In genomic region chr9:18490591-18491370, GRCh38 we compare ENCODE assay signal across 10 cellular contexts. TPM values are rescaled to one million over a fixed set of nuclear protein-coding genes. Genes with fewer than 3 reads are reported as not detected.
DNase-seq lines count a peak whose midpoint lies in the region; ATAC-seq and TF ChIP-seq lines count a peak whose summit lies in the region.
"Had no signal": no experiment of that assay in that cellular context is flagged by ENCODE, and none has a peak within 500 bp of the region (broad histone marks: within the 10 kb centered on the region; RNA-seq: fewer than 3 reads in every experiment).

No MANE protein-coding gene starts in this region.

- DNase-seq in HFFc6 = peak; percentile 98
- peak; percentile 89 for DNase-seq in adipocyte (ENCODE audit: low read depth)
- DNase-seq in right cardiac atrium = peak in 2 of 3 donors; percentile 43 to 45
- no peak for DNase-seq in smooth muscle cell (lab: John Stamatoyannopoulos, UW; ENCODE audit: unreplicated experiment)
- DNase-seq in colonic mucosa = no peak
- no peak for DNase-seq in anterior cingulate cortex (lab: John Stamatoyannopoulos, UW)
- DNase-seq in DMS79 (lab: John Stamatoyannopoulos, UW) = no peak
- DNase-seq in GM10248 (ENCODE audit: extremely low spot score) = no peak
- DNase-seq: activated CD8-positive, alpha-beta T cell treated with anti-CD3 and anti-CD28 coated beads for 36 hours; effector CD8-positive, alpha-beta T cell had no signal

- ATAC-seq in right cardiac atrium = peak; percentile 55 to 83
- ATAC-seq: activated CD8-positive, alpha-beta T cell treated with anti-CD3 and anti-CD28 coated beads for 36 hours had no signal

- no peak overlapping the region for H3K4me3 Mint-ChIP-seq in HFFc6
- H3K4me3 Mint-ChIP-seq: activated CD8-positive, alpha-beta T cell treated with anti-CD3 and anti-CD28 coated beads for 36 hours had no signal

- H3K79me2 ChIP-seq in smooth muscle cell (ENCODE audit: low read depth) = no peaks in the 10 kb centered on the region

- H4K20me1 ChIP-seq in smooth muscle cell (ENCODE audit: low read depth) = no peaks in the 10 kb centered on the region

- CTCF ChIA-PET in GM10248 (lab: Yijun Ruan, JAX) = no interaction called here

- POLR2A ChIA-PET in GM10248 (lab: Yijun Ruan, JAX) = no interaction called here

- no peak overlapping the region for H3K27ac Mint-ChIP-seq in HFFc6
- H3K27ac Mint-ChIP-seq: activated CD8-positive, alpha-beta T cell treated with anti-CD3 and anti-CD28 coated beads for 36 hours had no signal

- peaks cover 5% of the 10 kb centered on the region for H3K4me1 Mint-ChIP-seq in HFFc6 (ENCODE audit: low read depth)

- H3K4me1 ChIP-seq in adipocyte (ENCODE audit: control insufficient read depth, insufficient read depth, low read length) (peaks cover 74% of the 10 kb centered on the region), right cardiac atrium (ENCODE audit: control insufficient read depth, insufficient read depth, low read length) (no peaks in the 10 kb centered on the region), smooth muscle cell (ENCODE audit: low read depth) (peaks cover 38% of the 10 kb centered on the region), colonic mucosa (no peaks in the 10 kb centered on the region)

- peak overlapping the region; percentile 79 for H3K4me2 ChIP-seq in smooth muscle cell

- H3K36me3 Mint-ChIP-seq in HFFc6 (ENCODE audit: low read depth) = peaks cover 49% of the 10 kb centered on the region

- no peaks in the 10 kb centered on the region for H3K9me3 Mint-ChIP-seq in HFFc6
- H3K9me3 Mint-ChIP-seq: activated CD8-positive, alpha-beta T cell treated with anti-CD3 and anti-CD28 coated beads for 36 hours had no signal

- H3K4me3 ChIP-seq in adipocyte (ENCODE audit: low read length) = peak overlapping the region; percentile 65
- H3K4me3 ChIP-seq in right cardiac atrium (ENCODE audit: low read length) = no peak overlapping the region
- H3K4me3 ChIP-seq in smooth muscle cell = peak overlapping the region; percentile 17
- H3K4me3 ChIP-seq in colonic mucosa = no peak overlapping the region

- no peaks in the 10 kb centered on the region for H3K36me3 ChIP-seq in adipocyte (ENCODE audit: control insufficient read depth, insufficient read depth, low read length, severe bottlenecking)
- H3K36me3 ChIP-seq in smooth muscle cell (ENCODE audit: low read depth) = no peaks in the 10 kb centered on the region
- H3K36me3 ChIP-seq in colonic mucosa = no peaks in the 10 kb centered on the region

- 42% methylated on average over 8 of the region's 8 CpGs for WGBS in right cardiac atrium
- 12% methylated on average over 8 of the region's 8 CpGs for WGBS in smooth muscle cell (ENCODE audit: low lambda C conversion rate)

- no peak overlapping the region for H2AFZ ChIP-seq in smooth muscle cell (ENCODE audit: low read depth)

- intact Hi-C loops in right cardiac atrium (cut with DNase I) = no loop called here
- intact Hi-C loops in colonic mucosa (cut with DNase I) = no loop called here

- no peaks in the 10 kb centered on the region for H3K9me3 ChIP-seq in adipocyte (ENCODE audit: control insufficient read depth, low read length)
- H3K9me3 ChIP-seq in right cardiac atrium (ENCODE audit: control insufficient read depth, low read length) = no peaks in the 10 kb centered on the region
- H3K9me3 ChIP-seq in smooth muscle cell (replicated peaks; ENCODE audit: low read depth) = no peaks in the 10 kb centered on the region
- H3K9me3 ChIP-seq in colonic mucosa = no peaks in the 10 kb centered on the region

- peak overlapping the region; percentile 8 for H3K27ac ChIP-seq in right cardiac atrium (ENCODE audit: low read length)
- peak overlapping the region; percentile 97 for H3K27ac ChIP-seq in smooth muscle cell (ENCODE audit: low read depth)
- no peak overlapping the region for H3K27ac ChIP-seq in colonic mucosa

- H3F3A ChIP-seq in smooth muscle cell (ENCODE audit: low read depth) = peaks cover 7% of the 10 kb centered on the region

- no peak for TF ChIP-seq CTCF in HFFc6 (IDR thresholded peaks at IDR 0.05)
- TF ChIP-seq CTCF in smooth muscle cell (IDR thresholded peaks at IDR 0.05; ENCODE audit: borderline replicate concordance, insufficient read depth, poor library complexity, severe bottlenecking) = no peak
- no peak for TF ChIP-seq CTCF in colonic mucosa (IDR thresholded peaks at IDR 0.05)
- no peak for TF ChIP-seq CTCF in GM10248 (IDR thresholded peaks at IDR 0.05; ENCODE audit: control extremely low read depth, extremely low read depth, low read depth, missing control alignments)

- no peaks in the 10 kb centered on the region for H3K27me3 Mint-ChIP-seq in HFFc6 (ENCODE audit: insufficient read depth)
- H3K27me3 Mint-ChIP-seq: activated CD8-positive, alpha-beta T cell treated with anti-CD3 and anti-CD28 coated beads for 36 hours had no signal

- no peaks in the 10 kb centered on the region for H3K27me3 ChIP-seq in adipocyte (replicated peaks; ENCODE audit: control insufficient read depth, insufficient read depth, low read length)
- H3K27me3 ChIP-seq in right cardiac atrium (ENCODE audit: control insufficient read depth, insufficient read depth) = no peaks in the 10 kb centered on the region
- H3K27me3 ChIP-seq in smooth muscle cell (ENCODE audit: low read depth) = no peaks in the 10 kb centered on the region
- H3K27me3 ChIP-seq in colonic mucosa = no peaks in the 10 kb centered on the region

- H3K9ac ChIP-seq in adipocyte (ENCODE audit: low read length) = peak overlapping the region; percentile 81
- peak overlapping the region; percentile 90 for H3K9ac ChIP-seq in smooth muscle cell (ENCODE audit: low read depth)
- no peak overlapping the region for H3K9ac ChIP-seq in colonic mucosa (ENCODE audit: low read depth in 2 of 2, low read length in 2 of 2)

RNA-seq across cellular contexts. Expression of gene ADAMTSL1, which starts 16.8 kb away (rescaled TPM):
- total RNA-seq in HFFc6 (2021; fragmentation: NEBNext Ultra II Directional; extraction: Animal tissue kit (Norgen Biotek cat#: 25700)) = 10 to 100 TPM; 37.3 to 98.1 (median 90.8) TPM
- total RNA-seq in right cardiac atrium (1 to 10 TPM; 2.2 to 5.0 (median 4.0) TPM), smooth muscle cell (4.3 and 6.4 TPM in 2 replicates), colonic mucosa (10 to 100 TPM; 10.2 to 14.7 TPM)
- polyA plus RNA-seq in right cardiac atrium (1.2 TPM), smooth muscle cell (2.0 and 4.4 TPM in 2 replicates)
- total RNA-seq: activated CD8-positive, alpha-beta T cell treated with anti-CD3 and anti-CD28 coated beads for 36 hours had no signal

Comparison
In these comparisons a context has a peak if more than half of its experiments do, and no peak if none do; other contexts are left out.
1. DNase-seq: peak in HFFc6 (single experiment), adipocyte (single experiment) and right cardiac atrium (2 of 3); none in smooth muscle cell (single experiment), colonic mucosa (single experiment), anterior cingulate cortex (0 of 58), DMS79 (single experiment) and GM10248 (single experiment).
2. H3K4me3 ChIP-seq: peak in adipocyte (single experiment) and smooth muscle cell (single experiment); none in right cardiac atrium (single experiment) and colonic mucosa (single experiment).
3. H3K9ac ChIP-seq: peak in adipocyte (single experiment) and smooth muscle cell (single experiment); none in colonic mucosa (0 of 2).